ENCODE assay signal across 21 cellular contexts in the genomic region with DNA sequence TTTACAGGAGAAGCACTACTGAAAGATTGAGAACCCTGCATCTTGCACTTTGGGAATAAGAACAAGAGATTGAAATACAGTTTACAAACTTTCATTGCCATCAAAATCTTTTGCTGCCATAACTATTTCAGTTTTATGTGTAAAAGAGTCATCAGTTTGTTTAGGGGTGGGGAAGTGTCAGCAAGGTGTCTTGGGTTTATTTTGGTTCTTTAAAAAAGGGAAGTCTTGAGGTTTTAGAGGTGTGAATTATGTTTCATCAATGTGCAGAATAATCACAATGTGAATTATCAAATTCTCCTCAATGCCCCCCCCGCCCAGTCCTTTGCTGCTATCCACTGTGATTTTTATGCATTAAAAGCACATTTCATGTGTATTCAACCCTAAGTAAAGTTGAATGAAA. TPM values are rescaled to one million over a fixed set of nuclear protein-coding genes. Genes with fewer than 3 reads are reported as not detected.
DNase-seq lines count a peak whose midpoint lies in the region; ATAC-seq, FAIRE-seq and TF ChIP-seq lines count a peak whose summit lies in the region.
"Had no signal": no experiment of that assay in that cellular context is flagged by ENCODE, and none has a peak within 500 bp of the region (broad histone marks: within the 10 kb centered on the region; RNA-seq: fewer than 3 reads in every experiment).

No MANE protein-coding gene starts in this region.

- peak; percentile 48 for ATAC-seq in GM19351 (IDR thresholded peaks at IDR 0.05; ENCODE audit: unreplicated experiment)
- no peak for ATAC-seq in Panc1
- ATAC-seq in HG03439 (IDR thresholded peaks at IDR 0.05; ENCODE audit: unreplicated experiment), result no peak
- ATAC-seq: CD8-positive, alpha-beta T cell had no signal

- H3K4me1 ChIP-seq in Panc1 (ENCODE audit: control insufficient read depth, insufficient read depth, low read length), result peaks cover 14% of the 10 kb centered on the region; the same call in 1 of the 2 replicates
- H3K4me1 ChIP-seq: Caco-2 had no signal

- in situ Hi-C loops in Panc1 (cut with HindIII; ENCODE audit: low pct_unique_long_range_greater_than_20kb, low sequenced_read_pairs), result no loop called here

- peaks cover 6% of the 10 kb centered on the region for H3K4me1 Mint-ChIP-seq in nephron progenitor cell
- H3K4me1 Mint-ChIP-seq: CD4-positive, CD25-positive, alpha-beta regulatory T cell had no signal

- no TSS peak for BruUV-seq in Panc1 (replicated peaks; lab: Mats Ljungman, UMichigan)

- FAIRE-seq in GM12891 (lab: Jason Lieb, UNC), result no peak
- FAIRE-seq: H1 had no signal

- peak overlapping the region; percentile 9 for H3K27ac ChIP-seq in Panc1 (ENCODE audit: low read length)
- H3K27ac ChIP-seq: 22Rv1, BLaER1, C4-2B, GM23248 had no signal

- no peak for TF ChIP-seq POLR2A in GM12891 (IDR thresholded peaks at IDR 0.05; ENCODE audit: low read depth, low read length)

- intact Hi-C loops in Panc1 (cut with micrococcal nuclease; ENCODE audit: unreplicated experiment), result no loop called here

- H3K36me3 ChIP-seq in Panc1 (ENCODE audit: control insufficient read depth, insufficient read depth, low read length), result peaks cover 12% of the 10 kb centered on the region

- peak overlapping the region; percentile 81 for H3K27ac Mint-ChIP-seq in nephron progenitor cell
- H3K27ac Mint-ChIP-seq: B cell; CD4-positive, CD25-positive, alpha-beta regulatory T cell; CD8-positive, alpha-beta T cell had no signal

- CTCF ChIA-PET in Panc1 (lab: Charles Lee), result no interaction called here

- H3K4me3 ChIP-seq in Panc1 (ENCODE audit: low read depth in 2 of 2, low read length in 2 of 2), result no peak overlapping the region
- H3K4me3 ChIP-seq: BLaER1, GM23248 had no signal

- no peaks in the 10 kb centered on the region for H3K9me3 ChIP-seq in Panc1 (ENCODE audit: control insufficient read depth, insufficient read depth, low read depth, low read length)
- H3K9me3 ChIP-seq: Caco-2 had no signal

- no peaks in the 10 kb centered on the region for H3K27me3 ChIP-seq in Panc1 (ENCODE audit: control insufficient read depth, insufficient read depth, low read length)
- H3K27me3 ChIP-seq: BLaER1 had no signal

- H3K27me3 Mint-ChIP-seq in nephron progenitor cell (ENCODE audit: low read depth, poor library complexity), result no peaks in the 10 kb centered on the region
- H3K27me3 Mint-ChIP-seq: B cell had no signal

- H3K36me3 Mint-ChIP-seq in nephron progenitor cell (ENCODE audit: low read depth), result peaks cover 97% of the 10 kb centered on the region
- H3K36me3 Mint-ChIP-seq: CD4-positive, CD25-positive, alpha-beta regulatory T cell; CD8-positive, alpha-beta T cell had no signal

- POLR2A ChIA-PET in Panc1 (lab: Charles Lee), result no interaction called here

- H3K9me3 Mint-ChIP-seq in nephron progenitor cell, result peaks cover 26% of the 10 kb centered on the region
- H3K9me3 Mint-ChIP-seq: CD8-positive, alpha-beta T cell had no signal

- H3K4me3 Mint-ChIP-seq in nephron progenitor cell, result no peak overlapping the region
- H3K4me3 Mint-ChIP-seq: B cell; CD4-positive, CD25-positive, alpha-beta regulatory T cell; CD8-positive, alpha-beta T cell had no signal

- TF ChIP-seq CTCF in Panc1 (IDR thresholded peaks at IDR 0.05) (no peak), nephron progenitor cell (IDR thresholded peaks at IDR 0.05) (no peak)

- DNase-seq in GM12891 (ENCODE audit: insufficient read length, low spot score), result no peak
- DNase-seq in Panc1 (ENCODE audit: low read depth, low spot score), result no peak
- no peak for DNase-seq in nephron progenitor cell
- DNase-seq in islet precursor cell, result no peak
- no peak for DNase-seq in NCI-H1092 treated with DMSO at 0.1 percent for 48 hours (lab: John Stamatoyannopoulos, UW)
- DNase-seq: Caco-2; CD4-positive, CD25-positive, alpha-beta regulatory T cell; CD8-positive, alpha-beta T cell; DMS153; DND-41; GDM1; GM23248; H7; HCEC 1CT had no signal

TF ChIP-seq in GM12891, 5 proteins besides CTCF, POLR2A, EP300 and RAD21:
- 0 out of 2 replicates have a peak, but pooled peaks have one; percentile 9 for TF ChIP-seq SPI1 (IDR thresholded peaks at IDR 0.05; ENCODE audit: low read depth, low read length)
- TF ChIP-seq TAF1 (IDR thresholded peaks at IDR 0.05; ENCODE audit: low read depth, low read length), result no peak
- no peak for TF ChIP-seq POU2F2 (IDR thresholded peaks at IDR 0.05; ENCODE audit: low read depth, low read length)

RNA-seq across cellular contexts. Expression of gene SOCS6, which starts 37.4 kb away (rescaled TPM):
- 1.9 TPM for polyA plus RNA-seq in GM12891 (2012; ENCODE audit: low read depth, missing spikeins)
- total RNA-seq in Panc1 (2021; ENCODE audit: unreplicated experiment), result 43.0 TPM
- polyA plus RNA-seq in Panc1 (2012; ENCODE audit: insufficient read length), result 22.7 TPM
